Comparison of ENCODE assay signal across 8 cellular contexts in the genomic region with DNA sequence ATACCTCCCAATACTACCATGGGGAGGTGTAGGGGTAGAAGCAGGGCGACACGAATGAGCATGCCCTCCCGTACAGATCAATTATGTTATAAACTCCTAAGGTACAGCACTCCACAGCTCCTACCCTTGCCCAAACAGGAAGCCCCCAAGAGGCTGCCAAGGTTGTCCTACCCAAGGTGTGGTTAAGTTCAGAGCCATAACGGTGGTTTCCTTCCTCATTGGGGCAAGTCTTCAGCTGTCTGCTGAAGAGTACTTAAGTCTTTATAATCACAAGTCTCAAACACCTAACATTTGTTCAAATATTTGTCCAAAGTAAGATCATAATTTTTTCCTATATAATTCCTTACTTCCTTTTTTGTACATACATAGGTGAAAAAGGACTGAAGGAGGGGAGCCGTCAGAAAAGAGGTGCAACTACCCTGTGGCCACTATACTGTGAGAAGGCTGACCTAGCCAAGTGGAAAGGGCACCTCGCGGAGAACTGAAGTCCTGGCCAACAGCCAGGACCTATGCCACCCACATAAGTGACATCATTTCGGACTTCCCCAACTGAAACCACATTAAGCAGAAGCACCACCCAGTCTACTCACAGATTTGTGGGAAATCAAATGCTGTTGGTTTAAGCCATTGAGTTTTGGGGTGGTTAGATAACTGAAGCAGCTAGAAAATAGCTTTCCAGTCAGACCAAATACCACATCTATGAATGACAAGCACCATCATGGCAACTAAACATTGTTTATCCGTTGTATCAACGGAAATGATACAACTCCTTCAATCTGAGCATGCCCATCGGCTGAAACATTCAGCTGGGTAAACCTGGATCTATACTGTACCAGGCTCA. TPM values are rescaled to one million over a fixed set of nuclear protein-coding genes. Genes with fewer than 3 reads are reported as not detected.
DNase-seq lines count a peak whose midpoint lies in the region; ATAC-seq and TF ChIP-seq lines count a peak whose summit lies in the region.

No MANE protein-coding gene starts in this region.

- H3K36me3 ChIP-seq in right atrium auricular region: no peaks in the 10 kb centered on the region

- peak; percentile 34 for DNase-seq in left cardiac atrium
- no peak for DNase-seq in right atrium auricular region (ENCODE audit: low spot score)
- DNase-seq in NCI-H69 (lab: John Stamatoyannopoulos, UW): peak; percentile 32
- peak in 2 of 3 experiments; percentile 21 to 46 for DNase-seq in activated CD8-positive, alpha-beta memory T cell treated with anti-CD3 and anti-CD28 coated beads for 48 hours (ENCODE audit: low read depth in 2 of 3, low spot score in 2 of 3)
- peak; percentile 28 to 42 for DNase-seq in foreskin fibroblast
- DNase-seq in stimulated activated CD8-positive, alpha-beta memory T cell treated with anti-CD3 and anti-CD28 coated beads, Interleukin-12 subunit alpha, Interleukin-12 subunit beta, amount 100 ng/mL, for 4 hours (ENCODE audit: low read depth): peak; percentile 59
- no peak for DNase-seq in GM19240 (ENCODE audit: insufficient read length, low spot score)

- no peaks in the 10 kb centered on the region for H3K9me3 ChIP-seq in right atrium auricular region

- H3K27me3 ChIP-seq in right atrium auricular region: no peaks in the 10 kb centered on the region

- no peak for TF ChIP-seq CTCF in right atrium auricular region (IDR thresholded peaks at IDR 0.05)
- TF ChIP-seq CTCF in foreskin fibroblast (IDR thresholded peaks at IDR 0.05; ENCODE audit: low read depth, low read length): no peak

- ATAC-seq in left cardiac atrium: no peak
- ATAC-seq in HG03139 (IDR thresholded peaks at IDR 0.05; ENCODE audit: unreplicated experiment): no peak

- intact Hi-C loops in left cardiac atrium (cut with DNase I): no loop called here

- H3K4me3 ChIP-seq in right atrium auricular region: no peak overlapping the region
- H3K4me3 ChIP-seq in foreskin fibroblast (ENCODE audit: low read depth in 1 of 2, low read length in 2 of 2): no peak overlapping the region

- peaks cover 0 to 21% of the 10 kb centered on the region in 2 donors for H3K4me1 ChIP-seq in right atrium auricular region

- no peak overlapping the region for H3K27ac ChIP-seq in right atrium auricular region

RNA-seq across cellular contexts. Expression of gene RAB22A, which starts 2.9 kb away (rescaled TPM):
- total RNA-seq in left cardiac atrium: 10 to 100 TPM in 1 of 2 donors, 1 to 10 TPM in 1; 9.5 to 10.3 TPM
- total RNA-seq in right atrium auricular region: 1 to 10 TPM; 7.5 to 9.3 TPM

Comparison
In these comparisons a context has a peak if more than half of its experiments do, and no peak if none do; other contexts are left out.
1. DNase-seq: peak in left cardiac atrium (single experiment), NCI-H69 (single experiment), activated CD8-positive, alpha-beta memory T cell treated with anti-CD3 and anti-CD28 coated beads for 48 hours (2 of 3), foreskin fibroblast (2 of 2) and stimulated activated CD8-positive, alpha-beta memory T cell treated with anti-CD3 and anti-CD28 coated beads, Interleukin-12 subunit alpha, Interleukin-12 subunit beta, amount 100 ng/mL, for 4 hours (single experiment); none in right atrium auricular region (single experiment) and GM19240 (single experiment).